Comparison of ENCODE assay signal across 8 cellular contexts in the genomic region with DNA sequence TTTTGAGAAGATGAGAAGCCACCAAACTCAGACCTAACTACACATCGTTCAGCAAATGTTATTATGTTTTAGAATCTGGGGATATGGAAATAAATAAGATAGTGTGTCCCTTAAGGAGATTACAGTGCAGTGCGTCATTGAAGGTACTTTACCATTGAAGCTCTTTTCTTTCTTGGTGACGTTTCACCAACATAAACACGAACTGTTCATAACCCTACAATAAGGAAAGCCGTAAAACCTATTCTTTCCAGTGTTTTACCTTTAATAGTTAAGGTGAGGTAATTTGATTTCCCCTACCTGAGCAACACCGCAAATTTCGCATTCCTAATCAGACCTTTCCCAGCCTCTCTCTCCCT. TPM values are rescaled to one million over a fixed set of nuclear protein-coding genes. Genes with fewer than 3 reads are reported as not detected.
A peak's percentile ranks its signal among the peaks of the same experiment; 100 is the strongest.
DNase-seq lines count a peak whose midpoint lies in the region; ATAC-seq, FAIRE-seq and TF ChIP-seq lines count a peak whose summit lies in the region.

No MANE protein-coding gene starts in this region.

- peaks cover 4% of the 10 kb centered on the region for H3K27me3 Mint-ChIP-seq in WTC11 (ENCODE audit: low read depth)

- TF ChIP-seq EP300 in A549 (IDR thresholded peaks at IDR 0.05), result no peak

- H3K4me1 Mint-ChIP-seq in WTC11, result peaks cover 7% of the 10 kb centered on the region

- H3K27ac ChIP-seq in A549 (peak overlapping the region; percentile 90; a peak in 4 of 6 replicates), iPS-20b (ENCODE audit: low read length) (no peak overlapping the region), testis (peak overlapping the region; percentile 84 to 88)

- H3K4me2 ChIP-seq in A549, result peak overlapping the region; percentile 95

- H3K27me3 ChIP-seq in iPS-20b (ENCODE audit: insufficient read depth, low read length) (no peaks in the 10 kb centered on the region), testis (no peaks in the 10 kb centered on the region)

- no peaks in the 10 kb centered on the region for H3K9me3 Mint-ChIP-seq in WTC11

- peaks cover 15% of the 10 kb centered on the region for H3K36me3 Mint-ChIP-seq in WTC11

- no peak for TF ChIP-seq POLR2A in A549 (IDR thresholded peaks at IDR 0.05; ENCODE audit: low read length)
- no peak for TF ChIP-seq POLR2A in testis (IDR thresholded peaks at IDR 0.05)

- H3K9ac ChIP-seq in iPS-20b (ENCODE audit: low read depth, low read length), result peak overlapping the region; percentile 98

- intact Hi-C loops in testis (cut with DNase I; ENCODE audit: low total_unique reads), result no loop called here

- no peak for FAIRE-seq in A549 (lab: Jason Lieb, UNC)

- peaks cover 37% of the 10 kb centered on the region for H3K36me3 ChIP-seq in iPS-20b (ENCODE audit: insufficient read depth, low read depth, low read length)
- no peaks in the 10 kb centered on the region for H3K36me3 ChIP-seq in testis (ENCODE audit: low read depth, missing control alignments)

- H3K4me1 ChIP-seq in A549, result peaks cover 13% of the 10 kb centered on the region; the same call in 2 of the 3 replicates
- H3K4me1 ChIP-seq in iPS-20b (ENCODE audit: insufficient read depth, low read length), result no peaks in the 10 kb centered on the region; the same call in 1 of the 2 replicates
- H3K4me1 ChIP-seq in testis, result no peaks in the 10 kb centered on the region

- POLR2A ChIA-PET in A549 (lab: Yijun Ruan, JAX) (interaction anchor here (1.5 kb wide), 1 partner anchor 14 kb away, joined by 4 read pairs; no protein-coding TSS in a partner anchor), WTC11 (lab: Charles Lee) (no interaction called here)

- no peak for DNase-seq in A549 (ENCODE audit: low read depth in 1 of 2, low spot score in 1 of 2)
- no peak for DNase-seq in WTC11 (ENCODE audit: low spot score)
- no peak for DNase-seq in testis
- DNase-seq in hepatic stellate cell (ENCODE audit: low spot score), result no peak
- DNase-seq in midbrain (lab: John Stamatoyannopoulos, UW), result no peak
- DNase-seq in DMS53 (lab: John Stamatoyannopoulos, UW), result no peak

- H3K4me3 ChIP-seq in A549, result peak overlapping the region; percentile 93
- peak overlapping the region; percentile 96 for H3K4me3 ChIP-seq in iPS-20b (ENCODE audit: low read length)
- peak overlapping the region; percentile 79 to 88 for H3K4me3 ChIP-seq in testis

- TF ChIP-seq CTCF in A549 (IDR thresholded peaks at IDR 0.05), result no peak; the same call in 2 of the 3 replicates
- no peak; the same call in 1 of the 2 replicates for TF ChIP-seq CTCF in WTC11 (IDR thresholded peaks at IDR 0.05)
- TF ChIP-seq CTCF in testis (IDR thresholded peaks at IDR 0.05), result no peak

- 9% methylated on average over 7 of the region's 7 CpGs for WGBS in A549 (ENCODE audit: missing lambda C conversion rate)
- WGBS in testis, 2 donors, result 16 to 17% methylated on average over 7 of the region's 7 CpGs

- peak overlapping the region; percentile 98 for H3K4me3 Mint-ChIP-seq in WTC11

- no peaks in the 10 kb centered on the region for H3K9me3 ChIP-seq in A549
- no peaks in the 10 kb centered on the region for H3K9me3 ChIP-seq in iPS-20b (ENCODE audit: insufficient read depth, low read depth, low read length)
- no peaks in the 10 kb centered on the region for H3K9me3 ChIP-seq in testis

- no peak for TF ChIP-seq RAD21 in A549 (conservative IDR thresholded peaks at IDR 0.05 in 1 of 2, IDR thresholded peaks at IDR 0.05 in 1 of 2)

- CTCF ChIA-PET in A549 (lab: Yijun Ruan, JAX) (interaction anchor here (1.7 kb wide), 1 partner anchor 9 kb away, joined by 5 read pairs; no protein-coding TSS in a partner anchor), WTC11 (lab: Charles Lee) (interaction anchor here (1.0 to 1.8 kb wide), 4 partner anchors 63 to 254 kb away, joined by 3 to 10 read pairs (median 4); no protein-coding TSS in a partner anchor)

- peak overlapping the region; percentile 80; the same call in 1 of the 2 replicates for H3K27ac Mint-ChIP-seq in WTC11

- ATAC-seq in A549 (peak; percentile 21 to 47; a peak in 3 of 6 replicates), GM21576 (IDR thresholded peaks at IDR 0.05; ENCODE audit: unreplicated experiment) (peak; percentile 9), WTC11 (no peak)

TF ChIP-seq in A549, 52 proteins besides CTCF, POLR2A, EP300 and RAD21 (continues in another document):
- TF ChIP-seq, protein P1, sequence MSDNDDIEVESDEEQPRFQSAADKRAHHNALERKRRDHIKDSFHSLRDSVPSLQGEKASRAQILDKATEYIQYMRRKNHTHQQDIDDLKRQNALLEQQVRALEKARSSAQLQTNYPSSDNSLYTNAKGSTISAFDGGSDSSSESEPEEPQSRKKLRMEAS (IDR thresholded peaks at IDR 0.05), result no peak
- TF ChIP-seq FOSL2 (IDR thresholded peaks at IDR 0.05) (no peak), FOSL2 (CRISPR knock-in tag; IDR thresholded peaks at IDR 0.05) (no peak), ZNF302 (CRISPR knock-in tag; IDR thresholded peaks at IDR 0.05) (no peak), JUN (IDR thresholded peaks at IDR 0.05) (no peak), POLR2AphosphoS2 (conservative IDR thresholded peaks at IDR 0.05; ENCODE audit: low read length) (no peak), GATA3 (IDR thresholded peaks at IDR 0.05; ENCODE audit: borderline replicate concordance) (no peak), PHF8 (IDR thresholded peaks at IDR 0.05; ENCODE audit: borderline replicate concordance, low read depth) (no peak), HOXA7 (CRISPR knock-in tag; IDR thresholded peaks at IDR 0.05) (no peak), CBX8 (IDR thresholded peaks at IDR 0.05) (no peak), ZC3H11A (IDR thresholded peaks at IDR 0.05) (no peak), NR3C1 (IDR thresholded peaks at IDR 0.05) (no peak), MAFK (IDR thresholded peaks at IDR 0.05; ENCODE audit: partially characterized antibody) (no peak), ZSCAN20 (CRISPR knock-in tag; IDR thresholded peaks at IDR 0.05) (no peak), NPAS2 (CRISPR knock-in tag; IDR thresholded peaks at IDR 0.05; ENCODE audit: borderline replicate concordance) (no peak), HEYL (CRISPR knock-in tag; IDR thresholded peaks at IDR 0.05) (no peak), JUNB (IDR thresholded peaks at IDR 0.05) (no peak)
- TF ChIP-seq, protein P2, sequence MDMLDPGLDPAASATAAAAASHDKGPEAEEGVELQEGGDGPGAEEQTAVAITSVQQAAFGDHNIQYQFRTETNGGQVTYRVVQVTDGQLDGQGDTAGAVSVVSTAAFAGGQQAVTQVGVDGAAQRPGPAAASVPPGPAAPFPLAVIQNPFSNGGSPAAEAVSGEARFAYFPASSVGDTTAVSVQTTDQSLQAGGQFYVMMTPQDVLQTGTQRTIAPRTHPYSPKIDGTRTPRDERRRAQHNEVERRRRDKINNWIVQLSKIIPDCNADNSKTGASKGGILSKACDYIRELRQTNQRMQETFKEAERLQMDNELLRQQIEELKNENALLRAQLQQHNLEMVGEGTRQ (IDR thresholded peaks at IDR 0.05), result no peak

TF ChIP-seq in WTC11, 78 proteins besides CTCF, POLR2A, EP300 and RAD21 (continues in another document):
- TF ChIP-seq ZNF121 (CRISPR knock-in tag; IDR thresholded peaks at IDR 0.05), result no peak
- TF ChIP-seq FOXJ3 (CRISPR knock-in tag; IDR thresholded peaks at IDR 0.05; ENCODE audit: borderline replicate concordance), result no peak
- no peak for TF ChIP-seq ZNF317 (CRISPR knock-in tag; IDR thresholded peaks at IDR 0.05; ENCODE audit: borderline replicate concordance, low read depth)
- no peak for TF ChIP-seq CREM (CRISPR knock-in tag; IDR thresholded peaks at IDR 0.05)
- TF ChIP-seq, protein P3, sequence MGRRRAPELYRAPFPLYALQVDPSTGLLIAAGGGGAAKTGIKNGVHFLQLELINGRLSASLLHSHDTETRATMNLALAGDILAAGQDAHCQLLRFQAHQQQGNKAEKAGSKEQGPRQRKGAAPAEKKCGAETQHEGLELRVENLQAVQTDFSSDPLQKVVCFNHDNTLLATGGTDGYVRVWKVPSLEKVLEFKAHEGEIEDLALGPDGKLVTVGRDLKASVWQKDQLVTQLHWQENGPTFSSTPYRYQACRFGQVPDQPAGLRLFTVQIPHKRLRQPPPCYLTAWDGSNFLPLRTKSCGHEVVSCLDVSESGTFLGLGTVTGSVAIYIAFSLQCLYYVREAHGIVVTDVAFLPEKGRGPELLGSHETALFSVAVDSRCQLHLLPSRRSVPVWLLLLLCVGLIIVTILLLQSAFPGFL (CRISPR knock-in tag; IDR thresholded peaks at IDR 0.05; ENCODE audit: borderline replicate concordance), result no peak
- TF ChIP-seq ZNF396 (CRISPR knock-in tag; IDR thresholded peaks at IDR 0.05; ENCODE audit: borderline replicate concordance), result no peak
- no peak for TF ChIP-seq SMAD3 (CRISPR knock-in tag; IDR thresholded peaks at IDR 0.05; ENCODE audit: borderline replicate concordance)
- no peak for TF ChIP-seq PRRX2 (CRISPR knock-in tag; IDR thresholded peaks at IDR 0.05)
- TF ChIP-seq, protein P1 (CRISPR knock-in tag; IDR thresholded peaks at IDR 0.05), result no peak
- TF ChIP-seq, protein P4, sequence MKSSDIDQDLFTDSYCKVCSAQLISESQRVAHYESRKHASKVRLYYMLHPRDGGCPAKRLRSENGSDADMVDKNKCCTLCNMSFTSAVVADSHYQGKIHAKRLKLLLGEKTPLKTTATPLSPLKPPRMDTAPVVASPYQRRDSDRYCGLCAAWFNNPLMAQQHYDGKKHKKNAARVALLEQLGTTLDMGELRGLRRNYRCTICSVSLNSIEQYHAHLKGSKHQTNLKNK (CRISPR knock-in tag; IDR thresholded peaks at IDR 0.05), result no peak
- no peak for TF ChIP-seq ZNF232 (CRISPR knock-in tag; IDR thresholded peaks at IDR 0.05)
- no peak for TF ChIP-seq HMGA2 (CRISPR knock-in tag; IDR thresholded peaks at IDR 0.05)
- no peak for TF ChIP-seq CBFB (CRISPR knock-in tag; IDR thresholded peaks at IDR 0.05; ENCODE audit: low read depth)
- no peak for TF ChIP-seq TP53 (CRISPR knock-in tag; IDR thresholded peaks at IDR 0.05)

RNA-seq across cellular contexts. Expression of a gene that starts 0.8 kb away (rescaled TPM):
- polyA plus RNA-seq in A549 (2011; rRNA removed) (11.1 and 17.3 TPM in 2 replicates), A549 (2017; fragmentation: RNase III; extraction: RNeasy Plus Mini Kit Qiagen cat#74134 plus additional on column Dnase treatment) (8.5 to 9.4 TPM (median 9.1 TPM) in 3 replicates), testis (ENCODE audit: insufficient read depth, low read depth, low replicate concordance) (16.6 TPM)
- 2.6 and 2.8 TPM in 2 replicates for polyA plus RNA-seq in A549 (2012; cell fraction: cytosol; rRNA removed)
- polyA plus RNA-seq in A549 (2012; cell fraction: nucleus; rRNA removed), result 4.8 and 6.3 TPM in 2 replicates
- polyA minus RNA-seq in A549 (2011; rRNA and poly(A)+ RNA removed), result 14.6 and 16.5 TPM in 2 replicates
- total RNA-seq in WTC11 (2021) (17.9 to 23.0 TPM (median 19.4 TPM) in 3 replicates), testis (10 to 100 TPM; 37.3 to 69.0 TPM)
